Comparison of ENCODE assay signal across 8 cellular contexts in the genomic region with DNA sequence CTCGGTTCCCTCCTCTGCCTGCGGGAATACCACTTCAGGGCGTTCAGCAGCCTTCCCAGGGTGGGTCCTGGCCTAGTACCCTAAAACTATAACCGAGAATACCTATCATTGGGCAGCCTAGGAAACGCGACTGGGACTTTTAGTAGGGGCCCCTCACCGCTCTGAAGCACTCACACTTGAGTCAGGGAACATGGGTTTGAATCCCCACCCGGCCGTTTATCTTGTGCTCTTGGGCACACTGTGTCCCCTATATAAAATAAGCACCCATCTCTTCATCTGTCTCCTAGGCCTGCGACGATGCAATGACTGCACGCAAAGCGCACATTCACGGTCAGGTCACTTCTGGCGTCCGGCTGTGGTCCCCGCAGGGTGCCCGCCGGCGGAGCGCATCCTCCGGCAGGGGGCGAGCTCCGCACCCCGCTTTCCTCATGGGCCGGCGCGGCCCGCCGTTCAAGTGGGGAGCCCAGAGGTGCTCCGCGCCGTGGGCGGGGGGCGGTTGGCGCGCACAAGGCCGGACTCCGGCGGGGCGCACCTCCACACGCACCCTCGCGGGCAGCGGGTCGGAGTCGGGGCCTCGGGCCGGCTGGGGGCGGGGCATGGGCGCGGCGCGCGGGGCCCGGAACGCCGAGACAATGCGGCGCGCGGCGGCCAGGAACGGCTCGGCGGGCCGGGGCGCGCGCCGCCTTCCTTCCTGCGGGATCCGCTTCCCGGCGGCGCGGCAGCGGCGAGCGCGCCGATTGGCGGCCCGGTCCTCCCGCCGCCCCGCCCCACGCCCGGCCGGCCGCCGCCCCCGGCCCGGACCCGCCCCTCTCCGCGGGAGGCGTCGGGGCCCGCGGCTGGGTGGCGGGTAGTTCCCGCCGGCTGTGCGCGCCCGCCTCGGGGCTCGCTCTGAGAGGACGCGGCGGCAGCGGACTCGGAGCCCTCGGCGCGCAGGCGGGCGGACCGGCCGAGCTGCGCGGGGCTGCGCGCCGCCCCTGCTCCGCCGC. TPM values are rescaled to one million over a fixed set of nuclear protein-coding genes. Genes with fewer than 3 reads are reported as not detected.
DNase-seq lines count a peak whose midpoint lies in the region; ATAC-seq and TF ChIP-seq lines count a peak whose summit lies in the region.

Gene ASAP2 (plus strand): TSS at position 850 of the 986 bp plus-strand sequence. CDS start 293 bp downstream, outside the sequence.

- no peaks in the 10 kb centered on the region for H3F3A ChIP-seq in OCI-LY1 (ENCODE audit: insufficient read depth, low read length)

- H3K27ac ChIP-seq in OCI-LY1 (ENCODE audit: low read depth, low read length, poor library complexity, severe bottlenecking) (no peak within 1 kb of the TSS), cardiac muscle cell (no peak within 1 kb of the TSS), aorta (ENCODE audit: low read depth in 1 of 2, low read length in 2 of 2) (peak within 1 kb of the TSS; percentile 90 to 92)

- peak; percentile 74 for TF ChIP-seq CTCF in BE2C (IDR thresholded peaks at IDR 0.05; ENCODE audit: low read depth, low read length)
- TF ChIP-seq CTCF in OCI-LY1 (IDR thresholded peaks at IDR 0.05; ENCODE audit: low read length): peak; percentile 49
- peak; percentile 82 for TF ChIP-seq CTCF in cardiac muscle cell (IDR thresholded peaks at IDR 0.05; ENCODE audit: low read depth, low read length)
- peak in 1 of 3 donors; percentile 71 for TF ChIP-seq CTCF in omental fat pad (IDR thresholded peaks at IDR 0.05)

- H4K20me1 ChIP-seq in OCI-LY1 (ENCODE audit: insufficient read depth, low read length): no peaks in the 10 kb centered on the region

- H3K79me2 ChIP-seq in OCI-LY1 (ENCODE audit: insufficient read depth, low read length): no peaks in the 10 kb centered on the region

- H3K9me3 ChIP-seq in BE2C (no peaks in the 10 kb centered on the region), OCI-LY1 (ENCODE audit: low read length) (no peaks in the 10 kb centered on the region), adipocyte (ENCODE audit: control insufficient read depth, low read length) (no peaks in the 10 kb centered on the region), cardiac muscle cell (ENCODE audit: low read depth) (no peaks in the 10 kb centered on the region), aorta (ENCODE audit: control insufficient read depth, low read length) (no peaks in the 10 kb centered on the region)

- peak within 1 kb of the TSS; percentile 56 for H3K4me2 ChIP-seq in OCI-LY1 (ENCODE audit: low read length)

- peak; percentile 68 for ATAC-seq in GM19025 (IDR thresholded peaks at IDR 0.05; ENCODE audit: low read depth, unreplicated experiment)
- ATAC-seq in HG03565 (IDR thresholded peaks at IDR 0.05; ENCODE audit: unreplicated experiment): peak; percentile 55
- peak; percentile 91 for ATAC-seq in omental fat pad (ENCODE audit: low FRiP score)
- ATAC-seq in aorta (ENCODE audit: low FRiP score): peak; percentile 90

- H3K9ac ChIP-seq in OCI-LY1 (ENCODE audit: low read length) (no peak within 1 kb of the TSS), adipocyte (ENCODE audit: low read length) (peak within 1 kb of the TSS; percentile 86)

- intact Hi-C loops in aorta (cut with DNase I): loop anchor here (2.0 to 5.0 kb wide), 5 partner anchors 46 to 127 kb away; no protein-coding TSS in a partner anchor

- H3K4me3 ChIP-seq in BE2C (ENCODE audit: low read depth, low read length) (peak within 1 kb of the TSS; percentile 87), OCI-LY1 (ENCODE audit: low read depth, low read length, poor library complexity, severe bottlenecking) (peak within 1 kb of the TSS; percentile 51), adipocyte (ENCODE audit: low read length) (peak within 1 kb of the TSS; percentile 87), cardiac muscle cell (peak within 1 kb of the TSS; percentile 81), aorta (ENCODE audit: low read length in 2 of 2) (peak within 1 kb of the TSS; percentile 87 to 95)

- H3K4me1 ChIP-seq in BE2C (peaks cover 6% of the 10 kb centered on the region), OCI-LY1 (ENCODE audit: insufficient read depth, low read length, severe bottlenecking) (no peaks in the 10 kb centered on the region), adipocyte (ENCODE audit: control insufficient read depth, insufficient read depth, low read length) (peaks cover 16% of the 10 kb centered on the region), cardiac muscle cell (ENCODE audit: low read depth) (peaks cover 13% of the 10 kb centered on the region), aorta (ENCODE audit: control insufficient read depth in 1 of 2, insufficient read depth in 2 of 2, low read length in 2 of 2) (peaks cover 0 to 4% of the 10 kb centered on the region in 2 donors)

- H3K27me3 ChIP-seq in BE2C (no peaks in the 10 kb centered on the region; the same call in 1 of the 2 replicates), OCI-LY1 (ENCODE audit: insufficient read depth, low read length) (no peaks in the 10 kb centered on the region; the same call in 1 of the 2 replicates), adipocyte (replicated peaks; ENCODE audit: control insufficient read depth, insufficient read depth, low read length) (no peaks in the 10 kb centered on the region), cardiac muscle cell (peaks cover 5% of the 10 kb centered on the region), aorta (ENCODE audit: control insufficient read depth in 1 of 2, insufficient read depth in 2 of 2, low read length in 1 of 2) (no peaks in the 10 kb centered on the region)

- no peaks in the 10 kb centered on the region for H3K9me2 ChIP-seq in OCI-LY1 (ENCODE audit: low read depth, low read length)

- 1% methylated on average over 56 to 128 of the region's 128 CpGs for WGBS in aorta, 2 donors

- H3K36me3 ChIP-seq in BE2C (no peaks in the 10 kb centered on the region), OCI-LY1 (ENCODE audit: insufficient read depth, low read length) (no peaks in the 10 kb centered on the region), adipocyte (ENCODE audit: control insufficient read depth, insufficient read depth, low read length, severe bottlenecking) (no peaks in the 10 kb centered on the region), cardiac muscle cell (no peaks in the 10 kb centered on the region), aorta (ENCODE audit: control insufficient read depth in 1 of 2, insufficient read depth in 2 of 2, low read length in 1 of 2) (no peaks in the 10 kb centered on the region)

- no peak within 1 kb of the TSS for H2AFZ ChIP-seq in OCI-LY1 (ENCODE audit: low read length)

- DNase-seq in BE2C: peak; percentile 79
- peak; percentile 91 for DNase-seq in adipocyte (ENCODE audit: low read depth)
- DNase-seq in cardiac muscle cell (ENCODE audit: low read depth in 1 of 2, low spot score in 1 of 2): peak; percentile 85 to 87
- DNase-seq in omental fat pad (ENCODE audit: low spot score): no peak
- peak; percentile 77 to 91 for DNase-seq in aorta

RNA-seq across cellular contexts. Expression of gene ASAP2, which starts in this region (rescaled TPM):
- polyA plus RNA-seq in BE2C (2012; ENCODE audit: insufficient read depth, insufficient read length, low read depth): 3.6 TPM
- 12.8 and 16.7 TPM in 2 replicates for total RNA-seq in cardiac muscle cell
- 8.5 and 13.7 TPM in 2 replicates for polyA plus RNA-seq in cardiac muscle cell
- total RNA-seq in omental fat pad: 10 to 100 TPM; 16.8 to 57.4 (median 22.8) TPM
- 10 to 100 TPM; 55.2 to 72.4 TPM for total RNA-seq in aorta
- 10 to 100 TPM; 16.7 to 42.4 TPM for polyA plus RNA-seq in aorta

Comparison
In these comparisons a context has a peak if more than half of its experiments do, and no peak if none do; other contexts are left out.
1. H3K27ac ChIP-seq: peak in aorta (2 of 2); none in OCI-LY1 (single experiment) and cardiac muscle cell (single experiment).
2. Peak in every context shown above with its lines, with median percentiles within 50 percentile points of each other: H3K4me3 ChIP-seq and ATAC-seq.